In genomic region chr22:42960873-42961690, GRCh38 we compare ENCODE assay signal across 8 cellular contexts. TPM values are rescaled to one million over a fixed set of nuclear protein-coding genes. Genes with fewer than 3 reads are reported as not detected.
DNase-seq lines count a peak whose midpoint lies in the region; ATAC-seq and TF ChIP-seq lines count a peak whose summit lies in the region.
"Not testable (repeated sequence)": the region's sequence is repeated elsewhere in the genome, so short reads cannot be mapped to it uniquely, and the experiment has no call there.

No MANE protein-coding gene starts in this region.

- H3K27ac Mint-ChIP-seq in Caco-2 (ENCODE audit: unreplicated experiment): peak overlapping the region; percentile 90
- H3K27ac Mint-ChIP-seq in activated naive CD4-positive, alpha-beta T cell treated with anti-CD3 and anti-CD28 coated beads, Interleukin-2, amount 50 U/mL, for 24 hours: peak overlapping the region; percentile 80
- peak overlapping the region; percentile 14 to 62 for H3K27ac Mint-ChIP-seq in effector memory CD8-positive, alpha-beta T cell

- in situ Hi-C loops in Panc1 (cut with HindIII; ENCODE audit: low pct_unique_long_range_greater_than_20kb, low sequenced_read_pairs); transverse colon (cut with MboI; ENCODE audit: low pct_ligation_motif_present in 1 of 4, low pct_unique_long_range_greater_than_20kb in 1 of 4, low sequenced_read_pairs in 3 of 4): not testable (repeated sequence)

- DNase-seq in Caco-2; Panc1 (ENCODE audit: low read depth, low spot score); effector memory CD8-positive, alpha-beta T cell; prostate gland (ENCODE audit: low spot score); transverse colon: not testable (repeated sequence)
- peak; percentile 19 for DNase-seq in islet precursor cell

- intact Hi-C loops in Caco-2 (cut with micrococcal nuclease; ENCODE audit: unreplicated experiment); Panc1 (cut with micrococcal nuclease; ENCODE audit: unreplicated experiment); prostate gland (cut with DNase I); transverse colon (cut with DNase I; ENCODE audit: low total_unique reads): not testable (repeated sequence)

- TF ChIP-seq CTCF in Caco-2 (IDR thresholded peaks at IDR 0.05; ENCODE audit: insufficient read depth in 1 of 2, low read depth in 1 of 2, low read length in 1 of 2, severe bottlenecking in 1 of 2, unreplicated experiment in 1 of 2); Panc1 (IDR thresholded peaks at IDR 0.05); prostate gland (IDR thresholded peaks at IDR 0.05); transverse colon (IDR thresholded peaks at IDR 0.05): not testable (repeated sequence)

- POLR2A ChIA-PET in Caco-2 (lab: Charles Lee): interaction anchor here (0.6 kb wide), 1 partner anchor 1816 kb away, joined by 3 read pairs; no protein-coding TSS in a partner anchor
- POLR2A ChIA-PET in Panc1 (lab: Charles Lee): not testable (repeated sequence)

- not testable (repeated sequence) for H3K4me3 ChIP-seq in Caco-2 (ENCODE audit: low read depth, low read length); Panc1 (ENCODE audit: low read depth in 2 of 2, low read length in 2 of 2); muscle layer of colon (ENCODE audit: low read depth in 1 of 2, low read length in 2 of 2); prostate gland; transverse colon

- not testable (repeated sequence) for TF ChIP-seq EP300 in transverse colon (IDR thresholded peaks at IDR 0.05; ENCODE audit: low read depth)

- peaks cover 59% of the 10 kb centered on the region for H3K4me1 Mint-ChIP-seq in Caco-2 (ENCODE audit: low read depth, unreplicated experiment)
- H3K4me1 Mint-ChIP-seq in activated naive CD4-positive, alpha-beta T cell treated with anti-CD3 and anti-CD28 coated beads, Interleukin-2, amount 50 U/mL, for 24 hours: peaks cover 87% of the 10 kb centered on the region
- peaks cover 28 to 45% of the 10 kb centered on the region in 2 donors for H3K4me1 Mint-ChIP-seq in effector memory CD8-positive, alpha-beta T cell (ENCODE audit: low read depth in 2 of 2)

- not testable (repeated sequence) for H3K9ac ChIP-seq in muscle layer of colon (ENCODE audit: low read length)

- H3K27ac ChIP-seq in Panc1 (ENCODE audit: low read length) (peak overlapping the region; percentile 95), muscle layer of colon (ENCODE audit: low read depth, low read length) (peak overlapping the region; percentile 56), prostate gland (peak overlapping the region; percentile 68 to 76), transverse colon (peak overlapping the region; percentile 65 to 76 (median 72))

- not testable (repeated sequence) for H3K9me3 Mint-ChIP-seq in Caco-2 (ENCODE audit: unreplicated experiment); activated naive CD4-positive, alpha-beta T cell treated with anti-CD3 and anti-CD28 coated beads, Interleukin-2, amount 50 U/mL, for 24 hours; effector memory CD8-positive, alpha-beta T cell

- ATAC-seq in Panc1; effector memory CD8-positive, alpha-beta T cell (replicated peaks): not testable (repeated sequence)

- H3K36me3 ChIP-seq in Caco-2 (ENCODE audit: control insufficient read depth, insufficient read depth, low read length); Panc1 (ENCODE audit: control insufficient read depth, insufficient read depth, low read length); muscle layer of colon (ENCODE audit: insufficient read depth, low read length); prostate gland; transverse colon: not testable (repeated sequence)

- H3K36me3 Mint-ChIP-seq in Caco-2 (ENCODE audit: insufficient read depth, unreplicated experiment): peaks cover 55% of the 10 kb centered on the region
- H3K36me3 Mint-ChIP-seq in activated naive CD4-positive, alpha-beta T cell treated with anti-CD3 and anti-CD28 coated beads, Interleukin-2, amount 50 U/mL, for 24 hours; effector memory CD8-positive, alpha-beta T cell (ENCODE audit: insufficient read depth): not testable (repeated sequence)

- TF ChIP-seq POLR2A in prostate gland (IDR thresholded peaks at IDR 0.05); transverse colon (IDR thresholded peaks at IDR 0.05): not testable (repeated sequence)

- CTCF ChIA-PET in Caco-2 (lab: Charles Lee): interaction anchor here (2.0 kb wide), 1 partner anchor 93 kb away, joined by 7 read pairs; no protein-coding TSS in a partner anchor
- CTCF ChIA-PET in Panc1 (lab: Charles Lee): interaction anchor here (0.6 kb wide), 1 partner anchor 278 kb away, joined by 3 read pairs; no protein-coding TSS in a partner anchor

- not testable (repeated sequence) for H3K27me3 Mint-ChIP-seq in Caco-2 (ENCODE audit: insufficient read depth, unreplicated experiment); activated naive CD4-positive, alpha-beta T cell treated with anti-CD3 and anti-CD28 coated beads, Interleukin-2, amount 50 U/mL, for 24 hours; effector memory CD8-positive, alpha-beta T cell

- WGBS in prostate gland: 87% methylated on average over 9 of the region's 9 CpGs
- 77 to 88% methylated on average over 7 to 9 of the region's 9 CpGs for WGBS in transverse colon (ENCODE audit: low coverage in 1 of 2), 2 donors

- peak overlapping the region; percentile 78 for H3K4me3 Mint-ChIP-seq in Caco-2 (ENCODE audit: unreplicated experiment)
- not testable (repeated sequence) for H3K4me3 Mint-ChIP-seq in activated naive CD4-positive, alpha-beta T cell treated with anti-CD3 and anti-CD28 coated beads, Interleukin-2, amount 50 U/mL, for 24 hours; effector memory CD8-positive, alpha-beta T cell

- not testable (repeated sequence) for BruUV-seq in Caco-2 (replicated peaks; lab: Mats Ljungman, UMichigan); Panc1 (replicated peaks; lab: Mats Ljungman, UMichigan)

- H3K27me3 ChIP-seq in Caco-2 (replicated peaks; ENCODE audit: control insufficient read depth, insufficient read depth, low read length); Panc1 (ENCODE audit: control insufficient read depth, insufficient read depth, low read length); muscle layer of colon (ENCODE audit: control insufficient read depth in 1 of 2, insufficient read depth in 2 of 2, low read length in 2 of 2); prostate gland (replicated peaks; ENCODE audit: insufficient read depth); transverse colon: not testable (repeated sequence)

- not testable (repeated sequence) for H3K9me3 ChIP-seq in Caco-2; Panc1 (ENCODE audit: control insufficient read depth, insufficient read depth, low read depth, low read length); muscle layer of colon (ENCODE audit: low read length); prostate gland; transverse colon

- peaks cover 44% of the 10 kb centered on the region for H3K4me1 ChIP-seq in Caco-2
- H3K4me1 ChIP-seq in Panc1 (ENCODE audit: control insufficient read depth, insufficient read depth, low read length): peaks cover 41% of the 10 kb centered on the region
- H3K4me1 ChIP-seq in muscle layer of colon (ENCODE audit: insufficient read depth, low read length): peaks cover 56% of the 10 kb centered on the region
- H3K4me1 ChIP-seq in prostate gland (replicated peaks): peaks cover 37% of the 10 kb centered on the region
- peaks cover 33 to 76% (median 45%) of the 10 kb centered on the region in 4 donors for H3K4me1 ChIP-seq in transverse colon

RNA-seq across cellular contexts. Expression of gene PACSIN2, which starts 53.9 kb away (rescaled TPM):
- total RNA-seq in Caco-2 (2022) (122 and 126 TPM in 2 replicates), Panc1 (2021; ENCODE audit: unreplicated experiment) (60.2 TPM), prostate gland (10 to 100 TPM; 78.0 to 87.1 TPM), transverse colon (100 to 1,000 TPM in 3 of 4 donors, 10 to 100 TPM in 1; 53.9 to 250 (median 198) TPM)
- polyA plus RNA-seq in Panc1 (2012; ENCODE audit: insufficient read length): 76.9 TPM

Comparison
In these comparisons a context has a peak if more than half of its experiments do, and no peak if none do; other contexts are left out.
1. H3K27ac Mint-ChIP-seq: peak in every context shown above with its lines; median percentile 90 in Caco-2; 80 in activated naive CD4-positive, alpha-beta T cell treated with anti-CD3 and anti-CD28 coated beads, Interleukin-2, amount 50 U/mL, for 24 hours; 38 in effector memory CD8-positive, alpha-beta T cell.